Comparison of ENCODE assay signal across 8 cellular contexts in the genomic region with DNA sequence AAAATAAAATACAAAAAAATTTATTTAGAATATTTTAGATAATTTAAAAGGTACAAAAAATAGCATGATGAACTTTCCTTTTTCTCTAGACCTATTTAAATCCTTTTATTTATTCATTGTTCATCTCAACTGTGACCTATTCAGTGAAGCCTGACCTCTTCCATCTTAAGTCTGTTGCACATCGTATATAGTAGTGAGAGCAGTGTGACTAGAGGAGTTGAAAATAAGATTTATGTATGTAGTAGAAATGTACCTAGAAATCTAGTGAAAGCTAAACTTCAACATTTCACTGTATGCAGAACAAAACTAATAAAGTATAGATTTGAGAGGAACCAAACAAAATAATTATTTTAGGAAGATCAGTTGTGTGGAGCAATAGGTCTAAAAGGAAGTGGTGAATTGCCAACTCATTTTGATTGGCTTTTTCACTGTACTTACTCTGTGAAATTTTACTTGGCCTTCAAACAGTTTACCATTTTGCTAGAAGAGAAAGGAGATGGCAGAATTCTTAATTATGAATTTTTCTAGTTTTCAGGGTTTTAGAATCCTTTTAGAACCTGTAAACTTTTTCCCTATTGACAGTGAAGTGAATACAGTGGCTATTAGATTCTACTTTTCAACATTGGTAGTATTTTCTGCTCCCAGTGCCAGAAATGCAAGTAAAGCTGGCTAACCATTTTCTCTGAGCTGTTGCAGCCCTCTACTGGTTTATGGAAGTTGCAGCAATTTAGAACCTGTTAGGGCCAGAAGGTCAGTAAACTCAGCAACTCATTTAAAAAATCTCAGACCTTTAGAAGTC. TPM values are rescaled to one million over a fixed set of nuclear protein-coding genes. Genes with fewer than 3 reads are reported as not detected.
A peak's percentile ranks its signal among the peaks of the same experiment; 100 is the strongest.
DNase-seq lines count a peak whose midpoint lies in the region; ATAC-seq and TF ChIP-seq lines count a peak whose summit lies in the region.

No MANE protein-coding gene starts in this region.

- H3K4me1 ChIP-seq in suprapubic skin, result peaks cover 80% of the 10 kb centered on the region

- TF ChIP-seq POLR2A in suprapubic skin (IDR thresholded peaks at IDR 0.05), result no peak

- H3K27me3 ChIP-seq in suprapubic skin, result no peaks in the 10 kb centered on the region

- no peaks in the 10 kb centered on the region for H3K36me3 ChIP-seq in suprapubic skin

- WGBS in suprapubic skin, result 12% methylated on average over 1 of the region's 1 CpG

- peak; percentile 64 to 75 for TF ChIP-seq CTCF in suprapubic skin (IDR thresholded peaks at IDR 0.05)

- peak; percentile 37 for ATAC-seq in GM19452 (IDR thresholded peaks at IDR 0.05; ENCODE audit: unreplicated experiment)

- DNase-seq in DMS 273 (lab: John Stamatoyannopoulos, UW; ENCODE audit: unreplicated experiment), result peak; percentile 81
- peak; percentile 54 for DNase-seq in Jurkat, Clone E6-1 (ENCODE audit: low read depth, low spot score)
- DNase-seq in RPMI8226, result peak; percentile 80
- peak; percentile 59 for DNase-seq in central memory CD4-positive, alpha-beta T cell
- peak; percentile 71 for DNase-seq in kidney tubule cell (ENCODE audit: low spot score)
- DNase-seq in suprapubic skin (ENCODE audit: low spot score in 2 of 2), result no peak
- DNase-seq in ecto neural progenitor cell (ENCODE audit: low spot score), result no peak

- no peak for TF ChIP-seq EP300 in suprapubic skin (IDR thresholded peaks at IDR 0.05)

- no peaks in the 10 kb centered on the region for H3K9me3 ChIP-seq in suprapubic skin

- H3K4me3 ChIP-seq in Jurkat, Clone E6-1 (ENCODE audit: low read length), result no peak overlapping the region
- H3K4me3 ChIP-seq in suprapubic skin, result no peak overlapping the region

- H3K27ac ChIP-seq in suprapubic skin, result no peak overlapping the region

RNA-seq across cellular contexts. Expression of a gene that starts 11.1 kb away (rescaled TPM):
- polyA plus RNA-seq in Jurkat, Clone E6-1 (2012; ENCODE audit: insufficient read depth, insufficient read length), result 15.4 TPM
- 100 to 1,000 TPM in 1 of 4 donors, 10 to 100 TPM in 3; 41.0 to 107 (median 60.8) TPM for total RNA-seq in suprapubic skin

RNA-seq across cellular contexts. Expression of a gene that starts 45.1 kb away (rescaled TPM):
- polyA plus RNA-seq in Jurkat, Clone E6-1 (2012; ENCODE audit: insufficient read depth, insufficient read length), result 350 TPM
- 100 to 1,000 TPM; 107 to 137 (median 124) TPM for total RNA-seq in suprapubic skin

Comparison
In these comparisons a context has a peak if more than half of its experiments do, and no peak if none do; other contexts are left out.
1. DNase-seq: peak in DMS 273 (single experiment), Jurkat, Clone E6-1 (single experiment), RPMI8226 (single experiment), central memory CD4-positive, alpha-beta T cell (single experiment) and kidney tubule cell (single experiment); none in suprapubic skin (0 of 2) and ecto neural progenitor cell (single experiment).